In the genomic region with DNA sequence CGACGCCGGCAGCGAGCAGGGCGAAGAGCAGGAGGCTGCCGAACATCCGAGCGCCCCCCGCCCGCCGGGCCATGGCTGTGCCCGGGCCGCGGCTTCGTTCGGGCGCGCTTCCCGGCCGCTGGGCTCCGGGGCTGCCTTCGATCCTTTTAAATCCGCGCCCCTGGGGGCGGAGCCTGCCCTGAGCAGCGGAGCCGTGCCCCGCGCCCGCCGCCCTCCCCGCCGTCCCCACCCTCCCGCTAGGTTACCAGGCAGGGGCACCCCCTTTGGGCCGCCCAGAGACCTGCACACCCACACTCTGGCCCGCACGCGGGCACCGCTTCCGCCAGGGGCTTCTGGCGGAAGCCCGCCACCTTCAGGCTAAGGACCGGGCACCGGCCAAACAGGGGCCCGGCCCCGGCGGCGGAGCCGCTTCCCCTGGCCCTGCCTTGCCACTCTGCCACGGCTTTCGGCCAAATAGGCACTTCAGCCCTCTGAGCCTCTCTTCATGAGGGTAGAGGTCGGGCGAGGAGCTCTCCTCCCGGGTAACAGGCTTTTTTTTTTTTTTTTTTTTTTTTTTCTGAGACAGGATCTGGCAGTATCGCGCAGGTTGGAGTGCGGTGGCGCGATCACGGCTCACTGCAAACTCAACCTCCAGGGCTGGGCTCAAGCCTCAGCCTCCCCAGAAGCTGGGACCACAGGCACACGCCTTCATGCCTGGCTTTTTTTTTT, we compare ENCODE assay signal across 1 cellular context.
A peak's percentile ranks its signal among the peaks of the same experiment; 100 is the strongest.
TF ChIP-seq lines count a peak whose summit lies in the region.

A gene with protein sequence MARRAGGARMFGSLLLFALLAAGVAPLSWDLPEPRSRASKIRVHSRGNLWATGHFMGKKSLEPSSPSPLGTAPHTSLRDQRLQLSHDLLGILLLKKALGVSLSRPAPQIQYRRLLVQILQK (minus strand): TSS at position 120 of the 708 bp plus-strand sequence. CDS start 47 bp downstream, at position 73.

TF ChIP-seq in GM12878, 131 proteins besides CTCF, POLR2A, EP300 and RAD21 (continued from another document):
- TF ChIP-seq, protein P1, sequence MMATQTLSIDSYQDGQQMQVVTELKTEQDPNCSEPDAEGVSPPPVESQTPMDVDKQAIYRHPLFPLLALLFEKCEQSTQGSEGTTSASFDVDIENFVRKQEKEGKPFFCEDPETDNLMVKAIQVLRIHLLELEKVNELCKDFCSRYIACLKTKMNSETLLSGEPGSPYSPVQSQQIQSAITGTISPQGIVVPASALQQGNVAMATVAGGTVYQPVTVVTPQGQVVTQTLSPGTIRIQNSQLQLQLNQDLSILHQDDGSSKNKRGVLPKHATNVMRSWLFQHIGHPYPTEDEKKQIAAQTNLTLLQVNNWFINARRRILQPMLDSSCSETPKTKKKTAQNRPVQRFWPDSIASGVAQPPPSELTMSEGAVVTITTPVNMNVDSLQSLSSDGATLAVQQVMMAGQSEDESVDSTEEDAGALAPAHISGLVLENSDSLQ (IDR thresholded peaks at IDR 0.05) = peak; percentile 24; the same call in 1 of the 2 replicates
- TF ChIP-seq ZNF384 (IDR thresholded peaks at IDR 0.05; ENCODE audit: borderline replicate concordance, low read depth, low read length) (peak; percentile 85), CBFB (IDR thresholded peaks at IDR 0.05; ENCODE audit: low read depth) (no peak), PAX5 (IDR thresholded peaks at IDR 0.05; ENCODE audit: borderline replicate concordance, low read depth, low read length) (peak; percentile 20; the same call in 1 of the 2 replicates), MTA3 (IDR thresholded peaks at IDR 0.05; ENCODE audit: borderline replicate concordance, low read length) (no peak), STAT1 (conservative IDR thresholded peaks at IDR 0.05) (no peak), SMARCA5 (IDR thresholded peaks at IDR 0.05) (0 out of 2 replicates have a peak, but pooled peaks have one; percentile 61), KAT2A (conservative IDR thresholded peaks at IDR 0.05; ENCODE audit: control insufficient read depth, low read depth, low read length) (no peak)
- TF ChIP-seq, protein P2, sequence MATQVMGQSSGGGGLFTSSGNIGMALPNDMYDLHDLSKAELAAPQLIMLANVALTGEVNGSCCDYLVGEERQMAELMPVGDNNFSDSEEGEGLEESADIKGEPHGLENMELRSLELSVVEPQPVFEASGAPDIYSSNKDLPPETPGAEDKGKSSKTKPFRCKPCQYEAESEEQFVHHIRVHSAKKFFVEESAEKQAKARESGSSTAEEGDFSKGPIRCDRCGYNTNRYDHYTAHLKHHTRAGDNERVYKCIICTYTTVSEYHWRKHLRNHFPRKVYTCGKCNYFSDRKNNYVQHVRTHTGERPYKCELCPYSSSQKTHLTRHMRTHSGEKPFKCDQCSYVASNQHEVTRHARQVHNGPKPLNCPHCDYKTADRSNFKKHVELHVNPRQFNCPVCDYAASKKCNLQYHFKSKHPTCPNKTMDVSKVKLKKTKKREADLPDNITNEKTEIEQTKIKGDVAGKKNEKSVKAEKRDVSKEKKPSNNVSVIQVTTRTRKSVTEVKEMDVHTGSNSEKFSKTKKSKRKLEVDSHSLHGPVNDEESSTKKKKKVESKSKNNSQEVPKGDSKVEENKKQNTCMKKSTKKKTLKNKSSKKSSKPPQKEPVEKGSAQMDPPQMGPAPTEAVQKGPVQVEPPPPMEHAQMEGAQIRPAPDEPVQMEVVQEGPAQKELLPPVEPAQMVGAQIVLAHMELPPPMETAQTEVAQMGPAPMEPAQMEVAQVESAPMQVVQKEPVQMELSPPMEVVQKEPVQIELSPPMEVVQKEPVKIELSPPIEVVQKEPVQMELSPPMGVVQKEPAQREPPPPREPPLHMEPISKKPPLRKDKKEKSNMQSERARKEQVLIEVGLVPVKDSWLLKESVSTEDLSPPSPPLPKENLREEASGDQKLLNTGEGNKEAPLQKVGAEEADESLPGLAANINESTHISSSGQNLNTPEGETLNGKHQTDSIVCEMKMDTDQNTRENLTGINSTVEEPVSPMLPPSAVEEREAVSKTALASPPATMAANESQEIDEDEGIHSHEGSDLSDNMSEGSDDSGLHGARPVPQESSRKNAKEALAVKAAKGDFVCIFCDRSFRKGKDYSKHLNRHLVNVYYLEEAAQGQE (IDR thresholded peaks at IDR 0.05; ENCODE audit: low read depth, low read length) = no peak
